Comparison of ENCODE assay signal across 1 cellular context in the genomic region with DNA sequence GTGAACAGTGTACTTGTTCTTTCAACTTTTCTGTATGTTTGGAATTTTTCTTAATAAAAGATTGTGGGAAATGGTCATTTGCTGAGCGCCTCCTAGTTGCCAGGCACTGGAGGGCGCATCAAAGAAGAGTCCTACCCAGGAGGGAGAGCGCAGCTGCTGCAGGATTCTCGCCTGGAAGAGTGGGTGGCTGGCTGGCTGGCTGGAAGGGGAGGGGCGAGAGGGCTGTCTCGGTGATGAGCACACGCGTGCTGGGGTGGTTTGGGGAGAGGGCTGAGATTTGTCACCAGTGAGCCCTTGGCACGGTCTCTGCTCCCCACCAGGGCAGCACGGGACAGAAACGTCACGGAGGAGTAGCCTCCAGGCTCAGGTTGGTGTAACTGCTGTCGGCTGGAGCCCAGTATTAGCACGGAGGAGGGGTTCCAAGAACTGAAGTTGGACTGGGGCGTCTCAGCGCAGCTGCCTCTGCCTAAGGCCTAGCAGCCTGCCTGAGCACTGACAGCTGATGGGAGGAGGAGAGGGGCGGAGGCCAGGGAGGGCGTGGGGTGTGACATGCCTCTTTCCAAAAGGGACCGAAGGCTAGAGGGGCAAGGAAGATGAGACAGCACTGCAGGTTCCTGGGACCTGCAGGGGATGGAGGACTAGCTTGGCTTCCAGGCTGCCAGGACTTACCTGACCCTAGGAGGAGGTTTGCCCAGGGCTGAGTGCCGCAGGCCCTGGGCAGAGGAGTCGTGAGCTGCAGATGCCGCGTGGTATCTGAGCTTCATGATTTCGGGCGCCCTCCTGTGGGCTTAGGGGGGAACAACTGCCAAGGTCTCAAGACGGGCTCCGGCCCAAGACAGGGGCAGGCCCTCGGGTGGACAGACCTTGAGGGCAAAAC.
TF ChIP-seq lines count a peak whose summit lies in the region.

No MANE protein-coding gene starts in this region.

TF ChIP-seq in HepG2, 621 proteins besides CTCF, POLR2A, EP300 and RAD21 (continued from another document and continues in another):
- no peak; the same call in 1 of the 2 replicates for TF ChIP-seq ELF1 (CRISPR knock-in tag; IDR thresholded peaks at IDR 0.05)
- TF ChIP-seq ZNF256 (CRISPR knock-in tag; conservative IDR thresholded peaks at IDR 0.05) = peak; percentile 85; the same call in 1 of the 2 replicates
- TF ChIP-seq NFIB (CRISPR knock-in tag; IDR thresholded peaks at IDR 0.05; ENCODE audit: borderline replicate concordance) = no peak
- no peak for TF ChIP-seq RBFOX2 (IDR thresholded peaks at IDR 0.05; ENCODE audit: low read depth, low read length)
- TF ChIP-seq PHB2 (IDR thresholded peaks at IDR 0.05; ENCODE audit: partially characterized antibody) = no peak
- TF ChIP-seq ZSCAN12 (CRISPR knock-in tag; IDR thresholded peaks at IDR 0.05) = no peak
- TF ChIP-seq, protein P1, sequence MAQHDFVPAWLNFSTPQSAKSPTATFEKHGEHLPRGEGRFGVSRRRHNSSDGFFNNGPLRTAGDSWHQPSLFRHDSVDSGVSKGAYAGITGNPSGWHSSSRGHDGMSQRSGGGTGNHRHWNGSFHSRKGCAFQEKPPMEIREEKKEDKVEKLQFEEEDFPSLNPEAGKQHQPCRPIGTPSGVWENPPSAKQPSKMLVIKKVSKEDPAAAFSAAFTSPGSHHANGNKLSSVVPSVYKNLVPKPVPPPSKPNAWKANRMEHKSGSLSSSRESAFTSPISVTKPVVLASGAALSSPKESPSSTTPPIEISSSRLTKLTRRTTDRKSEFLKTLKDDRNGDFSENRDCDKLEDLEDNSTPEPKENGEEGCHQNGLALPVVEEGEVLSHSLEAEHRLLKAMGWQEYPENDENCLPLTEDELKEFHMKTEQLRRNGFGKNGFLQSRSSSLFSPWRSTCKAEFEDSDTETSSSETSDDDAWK (CRISPR knock-in tag; IDR thresholded peaks at IDR 0.05) = no peak
- 0 out of 2 replicates have a peak, but pooled peaks have one; percentile 59 for TF ChIP-seq ZFYVE20 (CRISPR knock-in tag; IDR thresholded peaks at IDR 0.05; ENCODE audit: borderline replicate concordance, low read depth)
- TF ChIP-seq ZNF83 (CRISPR knock-in tag; IDR thresholded peaks at IDR 0.05; ENCODE audit: borderline replicate concordance) = no peak
- TF ChIP-seq SMARCC2 (IDR thresholded peaks at IDR 0.05) = no peak
- TF ChIP-seq ZNF354B (CRISPR knock-in tag; IDR thresholded peaks at IDR 0.05) = no peak; the same call in 1 of the 2 replicates
- TF ChIP-seq ZNF615 (CRISPR knock-in tag; IDR thresholded peaks at IDR 0.05; ENCODE audit: borderline replicate concordance) = no peak; the same call in 1 of the 2 replicates
- TF ChIP-seq ZNF20 (CRISPR knock-in tag; IDR thresholded peaks at IDR 0.05) = no peak; the same call in 1 of the 2 replicates
- TF ChIP-seq, protein P2, sequence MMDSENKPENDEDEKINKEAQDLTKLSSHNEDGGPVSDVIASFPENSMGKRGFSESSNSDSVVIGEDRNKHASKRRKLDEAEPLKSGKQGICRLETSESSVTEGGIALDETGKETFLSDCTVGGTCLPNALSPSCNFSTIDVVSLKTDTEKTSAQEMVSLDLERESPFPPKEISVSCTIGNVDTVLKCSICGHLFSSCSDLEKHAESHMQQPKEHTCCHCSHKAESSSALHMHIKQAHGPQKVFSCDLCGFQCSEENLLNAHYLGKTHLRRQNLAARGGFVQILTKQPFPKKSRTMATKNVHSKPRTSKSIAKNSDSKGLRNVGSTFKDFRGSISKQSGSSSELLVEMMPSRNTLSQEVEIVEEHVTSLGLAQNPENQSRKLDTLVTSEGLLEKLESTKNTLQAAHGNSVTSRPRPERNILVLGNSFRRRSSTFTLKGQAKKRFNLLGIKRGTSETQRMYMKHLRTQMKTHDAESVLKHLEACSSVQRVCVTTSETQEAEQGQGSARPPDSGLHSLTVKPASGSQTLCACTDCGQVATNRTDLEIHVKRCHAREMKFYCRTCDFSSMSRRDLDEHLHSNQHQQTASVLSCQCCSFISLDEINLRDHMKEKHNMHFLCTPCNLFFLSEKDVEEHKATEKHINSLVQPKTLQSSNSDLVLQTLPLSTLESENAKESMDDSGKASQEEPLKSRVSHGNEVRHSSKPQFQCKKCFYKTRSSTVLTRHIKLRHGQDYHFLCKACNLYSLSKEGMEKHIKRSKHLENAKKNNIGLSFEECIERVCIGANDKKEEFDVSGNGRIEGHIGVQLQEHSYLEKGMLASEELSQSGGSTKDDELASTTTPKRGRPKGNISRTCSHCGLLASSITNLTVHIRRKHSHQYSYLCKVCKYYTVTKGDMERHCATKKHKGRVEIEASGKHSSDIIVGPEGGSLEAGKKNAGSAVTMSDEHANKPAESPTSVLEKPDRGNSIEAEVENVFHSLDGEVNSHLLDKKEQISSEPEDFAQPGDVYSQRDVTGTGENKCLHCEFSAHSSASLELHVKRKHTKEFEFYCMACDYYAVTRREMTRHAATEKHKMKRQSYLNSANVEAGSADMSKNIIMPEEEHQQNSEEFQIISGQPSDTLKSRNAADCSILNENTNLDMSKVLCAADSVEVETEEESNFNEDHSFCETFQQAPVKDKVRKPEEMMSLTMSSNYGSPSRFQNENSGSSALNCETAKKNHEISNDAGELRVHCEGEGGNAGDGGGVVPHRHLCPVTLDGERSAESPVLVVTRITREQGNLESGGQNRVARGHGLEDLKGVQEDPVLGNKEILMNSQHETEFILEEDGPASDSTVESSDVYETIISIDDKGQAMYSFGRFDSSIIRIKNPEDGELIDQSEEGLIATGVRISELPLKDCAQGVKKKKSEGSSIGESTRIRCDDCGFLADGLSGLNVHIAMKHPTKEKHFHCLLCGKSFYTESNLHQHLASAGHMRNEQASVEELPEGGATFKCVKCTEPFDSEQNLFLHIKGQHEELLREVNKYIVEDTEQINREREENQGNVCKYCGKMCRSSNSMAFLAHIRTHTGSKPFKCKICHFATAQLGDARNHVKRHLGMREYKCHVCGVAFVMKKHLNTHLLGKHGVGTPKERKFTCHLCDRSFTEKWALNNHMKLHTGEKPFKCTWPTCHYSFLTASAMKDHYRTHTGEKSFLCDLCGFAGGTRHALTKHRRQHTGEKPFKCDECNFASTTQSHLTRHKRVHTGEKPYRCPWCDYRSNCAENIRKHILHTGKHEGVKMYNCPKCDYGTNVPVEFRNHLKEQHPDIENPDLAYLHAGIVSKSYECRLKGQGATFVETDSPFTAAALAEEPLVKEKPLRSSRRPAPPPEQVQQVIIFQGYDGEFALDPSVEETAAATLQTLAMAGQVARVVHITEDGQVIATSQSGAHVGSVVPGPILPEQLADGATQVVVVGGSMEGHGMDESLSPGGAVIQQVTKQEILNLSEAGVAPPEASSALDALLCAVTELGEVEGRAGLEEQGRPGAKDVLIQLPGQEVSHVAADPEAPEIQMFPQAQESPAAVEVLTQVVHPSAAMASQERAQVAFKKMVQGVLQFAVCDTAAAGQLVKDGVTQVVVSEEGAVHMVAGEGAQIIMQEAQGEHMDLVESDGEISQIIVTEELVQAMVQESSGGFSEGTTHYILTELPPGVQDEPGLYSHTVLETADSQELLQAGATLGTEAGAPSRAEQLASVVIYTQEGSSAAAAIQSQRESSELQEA (CRISPR knock-in tag; IDR thresholded peaks at IDR 0.05; ENCODE audit: not compliant biosample characterization) = peak; percentile 99
- TF ChIP-seq, protein P3, sequence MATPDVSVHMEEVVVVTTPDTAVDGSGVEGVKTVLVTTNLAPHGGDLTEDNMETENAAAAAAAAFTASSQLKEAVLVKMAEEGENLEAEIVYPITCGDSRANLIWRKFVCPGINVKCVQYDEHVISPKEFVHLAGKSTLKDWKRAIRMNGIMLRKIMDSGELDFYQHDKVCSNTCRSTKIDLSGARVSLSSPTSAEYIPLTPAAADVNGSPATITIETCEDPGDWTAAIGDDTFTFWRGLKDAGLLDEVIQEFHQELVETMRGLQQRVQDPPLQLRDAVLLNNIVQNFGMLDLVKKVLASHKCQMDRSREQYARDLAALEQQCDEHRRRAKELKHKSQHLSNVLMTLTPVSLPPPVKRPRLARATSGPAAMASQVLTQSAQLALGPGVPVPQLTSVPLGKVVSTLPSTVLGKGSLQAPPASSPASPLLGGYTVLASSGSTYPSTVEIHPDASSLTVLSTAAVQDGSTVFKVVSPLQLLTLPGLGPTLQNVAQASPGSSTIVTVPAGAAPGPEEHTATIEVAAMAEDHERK (CRISPR knock-in tag; IDR thresholded peaks at IDR 0.05; ENCODE audit: low read depth) = no peak
- TF ChIP-seq MED1 (CRISPR knock-in tag; IDR thresholded peaks at IDR 0.05) = peak; percentile 67
- TF ChIP-seq NFRKB (IDR thresholded peaks at IDR 0.05) = no peak
- 0 out of 2 replicates have a peak, but pooled peaks have one; percentile 50 for TF ChIP-seq ZNF816 (CRISPR knock-in tag; IDR thresholded peaks at IDR 0.05; ENCODE audit: borderline replicate concordance)
- peak; percentile 75; the same call in 1 of the 2 replicates for TF ChIP-seq ZNF709 (CRISPR knock-in tag; IDR thresholded peaks at IDR 0.05)
- peak; percentile 55; the same call in 1 of the 2 replicates for TF ChIP-seq ZNF547 (CRISPR knock-in tag; IDR thresholded peaks at IDR 0.05)
- peak; percentile 68; the same call in 1 of the 2 replicates for TF ChIP-seq YEATS4 (CRISPR knock-in tag; IDR thresholded peaks at IDR 0.05; ENCODE audit: borderline replicate concordance)
- TF ChIP-seq, protein P4, sequence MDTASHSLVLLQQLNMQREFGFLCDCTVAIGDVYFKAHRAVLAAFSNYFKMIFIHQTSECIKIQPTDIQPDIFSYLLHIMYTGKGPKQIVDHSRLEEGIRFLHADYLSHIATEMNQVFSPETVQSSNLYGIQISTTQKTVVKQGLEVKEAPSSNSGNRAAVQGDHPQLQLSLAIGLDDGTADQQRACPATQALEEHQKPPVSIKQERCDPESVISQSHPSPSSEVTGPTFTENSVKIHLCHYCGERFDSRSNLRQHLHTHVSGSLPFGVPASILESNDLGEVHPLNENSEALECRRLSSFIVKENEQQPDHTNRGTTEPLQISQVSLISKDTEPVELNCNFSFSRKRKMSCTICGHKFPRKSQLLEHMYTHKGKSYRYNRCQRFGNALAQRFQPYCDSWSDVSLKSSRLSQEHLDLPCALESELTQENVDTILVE (CRISPR knock-in tag; IDR thresholded peaks at IDR 0.05) = peak; percentile 56; the same call in 1 of the 2 replicates
- TF ChIP-seq, protein P5, sequence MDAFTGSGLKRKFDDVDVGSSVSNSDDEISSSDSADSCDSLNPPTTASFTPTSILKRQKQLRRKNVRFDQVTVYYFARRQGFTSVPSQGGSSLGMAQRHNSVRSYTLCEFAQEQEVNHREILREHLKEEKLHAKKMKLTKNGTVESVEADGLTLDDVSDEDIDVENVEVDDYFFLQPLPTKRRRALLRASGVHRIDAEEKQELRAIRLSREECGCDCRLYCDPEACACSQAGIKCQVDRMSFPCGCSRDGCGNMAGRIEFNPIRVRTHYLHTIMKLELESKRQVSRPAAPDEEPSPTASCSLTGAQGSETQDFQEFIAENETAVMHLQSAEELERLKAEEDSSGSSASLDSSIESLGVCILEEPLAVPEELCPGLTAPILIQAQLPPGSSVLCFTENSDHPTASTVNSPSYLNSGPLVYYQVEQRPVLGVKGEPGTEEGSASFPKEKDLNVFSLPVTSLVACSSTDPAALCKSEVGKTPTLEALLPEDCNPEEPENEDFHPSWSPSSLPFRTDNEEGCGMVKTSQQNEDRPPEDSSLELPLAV (CRISPR knock-in tag; conservative IDR thresholded peaks at IDR 0.05; ENCODE audit: low read depth) = no peak
- TF ChIP-seq FOXK1 (CRISPR knock-in tag; IDR thresholded peaks at IDR 0.05; ENCODE audit: borderline replicate concordance, low read depth) = no peak; the same call in 1 of the 2 replicates
- TF ChIP-seq ZFY (CRISPR knock-in tag; IDR thresholded peaks at IDR 0.05) = peak; percentile 81
- no peak for TF ChIP-seq ZNF549 (CRISPR knock-in tag; IDR thresholded peaks at IDR 0.05)
- 0 out of 2 replicates have a peak, but pooled peaks have one; percentile 18 for TF ChIP-seq NFE2L1 (CRISPR knock-in tag; IDR thresholded peaks at IDR 0.05; ENCODE audit: borderline replicate concordance)
- TF ChIP-seq, protein P6, sequence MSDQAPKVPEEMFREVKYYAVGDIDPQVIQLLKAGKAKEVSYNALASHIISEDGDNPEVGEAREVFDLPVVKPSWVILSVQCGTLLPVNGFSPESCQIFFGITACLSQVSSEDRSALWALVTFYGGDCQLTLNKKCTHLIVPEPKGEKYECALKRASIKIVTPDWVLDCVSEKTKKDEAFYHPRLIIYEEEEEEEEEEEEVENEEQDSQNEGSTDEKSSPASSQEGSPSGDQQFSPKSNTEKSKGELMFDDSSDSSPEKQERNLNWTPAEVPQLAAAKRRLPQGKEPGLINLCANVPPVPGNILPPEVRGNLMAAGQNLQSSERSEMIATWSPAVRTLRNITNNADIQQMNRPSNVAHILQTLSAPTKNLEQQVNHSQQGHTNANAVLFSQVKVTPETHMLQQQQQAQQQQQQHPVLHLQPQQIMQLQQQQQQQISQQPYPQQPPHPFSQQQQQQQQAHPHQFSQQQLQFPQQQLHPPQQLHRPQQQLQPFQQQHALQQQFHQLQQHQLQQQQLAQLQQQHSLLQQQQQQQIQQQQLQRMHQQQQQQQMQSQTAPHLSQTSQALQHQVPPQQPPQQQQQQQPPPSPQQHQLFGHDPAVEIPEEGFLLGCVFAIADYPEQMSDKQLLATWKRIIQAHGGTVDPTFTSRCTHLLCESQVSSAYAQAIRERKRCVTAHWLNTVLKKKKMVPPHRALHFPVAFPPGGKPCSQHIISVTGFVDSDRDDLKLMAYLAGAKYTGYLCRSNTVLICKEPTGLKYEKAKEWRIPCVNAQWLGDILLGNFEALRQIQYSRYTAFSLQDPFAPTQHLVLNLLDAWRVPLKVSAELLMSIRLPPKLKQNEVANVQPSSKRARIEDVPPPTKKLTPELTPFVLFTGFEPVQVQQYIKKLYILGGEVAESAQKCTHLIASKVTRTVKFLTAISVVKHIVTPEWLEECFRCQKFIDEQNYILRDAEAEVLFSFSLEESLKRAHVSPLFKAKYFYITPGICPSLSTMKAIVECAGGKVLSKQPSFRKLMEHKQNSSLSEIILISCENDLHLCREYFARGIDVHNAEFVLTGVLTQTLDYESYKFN (CRISPR knock-in tag; conservative IDR thresholded peaks at IDR 0.05) = 0 out of 2 replicates have a peak, but pooled peaks have one; percentile 39
- TF ChIP-seq TAF1 (CRISPR knock-in tag; IDR thresholded peaks at IDR 0.05) = peak; percentile 12; the same call in 1 of the 2 replicates
- no peak for TF ChIP-seq SRY (CRISPR knock-in tag; IDR thresholded peaks at IDR 0.05)
- no peak for TF ChIP-seq ZNF383 (CRISPR knock-in tag; IDR thresholded peaks at IDR 0.05; ENCODE audit: borderline replicate concordance)
- no peak for TF ChIP-seq TBL1XR1 (IDR thresholded peaks at IDR 0.05; ENCODE audit: borderline replicate concordance, low read length, partially characterized antibody)
- 0 out of 2 replicates have a peak, but pooled peaks have one; percentile 43 for TF ChIP-seq ZNF121 (CRISPR knock-in tag; IDR thresholded peaks at IDR 0.05)
- peak; percentile 77; the same call in 1 of the 2 replicates for TF ChIP-seq KLF6 (CRISPR knock-in tag; IDR thresholded peaks at IDR 0.05)
- TF ChIP-seq KAT8 (CRISPR knock-in tag; IDR thresholded peaks at IDR 0.05) = peak; percentile 36; the same call in 1 of the 2 replicates
- no peak; the same call in 1 of the 2 replicates for TF ChIP-seq CREB1 (IDR thresholded peaks at IDR 0.05)
- no peak for TF ChIP-seq CREB1 (CRISPR knock-in tag; IDR thresholded peaks at IDR 0.05)
- no peak for TF ChIP-seq CBX2 (IDR thresholded peaks at IDR 0.05; ENCODE audit: low read depth, low read length)
- no peak for TF ChIP-seq CBX2 (CRISPR knock-in tag; IDR thresholded peaks at IDR 0.05; ENCODE audit: low read depth)
- TF ChIP-seq, protein P7, sequence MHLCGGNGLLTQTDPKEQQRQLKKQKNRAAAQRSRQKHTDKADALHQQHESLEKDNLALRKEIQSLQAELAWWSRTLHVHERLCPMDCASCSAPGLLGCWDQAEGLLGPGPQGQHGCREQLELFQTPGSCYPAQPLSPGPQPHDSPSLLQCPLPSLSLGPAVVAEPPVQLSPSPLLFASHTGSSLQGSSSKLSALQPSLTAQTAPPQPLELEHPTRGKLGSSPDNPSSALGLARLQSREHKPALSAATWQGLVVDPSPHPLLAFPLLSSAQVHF (CRISPR knock-in tag; IDR thresholded peaks at IDR 0.05) = no peak
- no peak for TF ChIP-seq MLLT10 (CRISPR knock-in tag; IDR thresholded peaks at IDR 0.05)
- no peak for TF ChIP-seq HNRNPK (IDR thresholded peaks at IDR 0.05; ENCODE audit: low read depth, low read length, poor library complexity, severe bottlenecking)
